Comparison of ENCODE assay signal across 8 cellular contexts in genomic region chr11:63766501-63767270, GRCh38. TPM values are rescaled to one million over a fixed set of nuclear protein-coding genes. Genes with fewer than 3 reads are reported as not detected.
A peak's percentile ranks its signal among the peaks of the same experiment; 100 is the strongest.
DNase-seq lines count a peak whose midpoint lies in the region; ATAC-seq and TF ChIP-seq lines count a peak whose summit lies in the region.

No MANE protein-coding gene starts in this region.

- no peaks in the 10 kb centered on the region for H3K36me3 ChIP-seq in lower lobe of right lung
- peaks cover 0 to 7% (median 4%) of the 10 kb centered on the region in 4 donors for H3K36me3 ChIP-seq in upper lobe of left lung

- no peak for TF ChIP-seq EP300 in upper lobe of left lung (IDR thresholded peaks at IDR 0.05)

- peaks cover 15% of the 10 kb centered on the region for H3K4me1 Mint-ChIP-seq in activated naive CD4-positive, alpha-beta T cell treated with anti-CD3 and anti-CD28 coated beads, Interleukin-2, amount 10 ng/mL, durations not matched to agents 7 days and 5 days

- H3K9me3 ChIP-seq in lower lobe of right lung: no peaks in the 10 kb centered on the region
- H3K9me3 ChIP-seq in upper lobe of left lung: no peaks in the 10 kb centered on the region

- peaks cover 35% of the 10 kb centered on the region for H3K27me3 Mint-ChIP-seq in activated naive CD4-positive, alpha-beta T cell treated with anti-CD3 and anti-CD28 coated beads, Interleukin-2, amount 10 ng/mL, durations not matched to agents 7 days and 5 days

- in situ Hi-C loops in astrocyte of the spinal cord (cut with HindIII; ENCODE audit: low sequenced_read_pairs): no loop called here

- H3K4me3 Mint-ChIP-seq in activated naive CD4-positive, alpha-beta T cell treated with anti-CD3 and anti-CD28 coated beads, Interleukin-2, amount 10 ng/mL, durations not matched to agents 7 days and 5 days: peak overlapping the region; percentile 89

- 64 to 78% methylated on average over 6 to 8 of the region's 8 CpGs for WGBS in upper lobe of left lung, 2 donors

- no peak overlapping the region for H3K27ac Mint-ChIP-seq in activated naive CD4-positive, alpha-beta T cell treated with anti-CD3 and anti-CD28 coated beads, Interleukin-2, amount 10 ng/mL, durations not matched to agents 7 days and 5 days
- peak overlapping the region in 1 of 2 donors; percentile 75 for H3K27ac Mint-ChIP-seq in activated naive CD4-positive, alpha-beta T cell treated with anti-CD3 and anti-CD28 coated beads, Interleukin-2, amount 50 U/mL, for 72 hours

- no peaks in the 10 kb centered on the region for H3K9me3 Mint-ChIP-seq in activated naive CD4-positive, alpha-beta T cell treated with anti-CD3 and anti-CD28 coated beads, Interleukin-2, amount 10 ng/mL, durations not matched to agents 7 days and 5 days
- no peaks in the 10 kb centered on the region for H3K9me3 Mint-ChIP-seq in activated naive CD4-positive, alpha-beta T cell treated with anti-CD3 and anti-CD28 coated beads, Interleukin-2, amount 50 U/mL, for 72 hours

- no peak for DNase-seq in activated naive CD4-positive, alpha-beta T cell treated with anti-CD3 and anti-CD28 coated beads, Interleukin-2, amount 10 ng/mL, durations not matched to agents 7 days and 5 days
- DNase-seq in activated naive CD4-positive, alpha-beta T cell treated with anti-CD3 and anti-CD28 coated beads, Interleukin-2, amount 50 U/mL, for 72 hours (ENCODE audit: low spot score in 2 of 2): no peak
- no peak for DNase-seq in astrocyte of the spinal cord (ENCODE audit: low read depth, low spot score)
- DNase-seq in lower lobe of right lung: no peak
- peak in 1 of 2 donors; percentile 61 for DNase-seq in upper lobe of left lung
- DNase-seq in COLO668 (lab: John Stamatoyannopoulos, UW; ENCODE audit: unreplicated experiment): no peak
- DNase-seq in DMS53 (lab: John Stamatoyannopoulos, UW): no peak
- no peak for DNase-seq in HT-29 (ENCODE audit: low spot score)

- no peak overlapping the region for H3K27ac ChIP-seq in lower lobe of right lung
- H3K27ac ChIP-seq in upper lobe of left lung: peak overlapping the region in 3 of 4 donors; percentile 69 to 90 (median 81)

- no peak for TF ChIP-seq CTCF in astrocyte of the spinal cord (IDR thresholded peaks at IDR 0.05; ENCODE audit: low read depth, low read length)
- TF ChIP-seq CTCF in lower lobe of right lung (IDR thresholded peaks at IDR 0.05): no peak
- no peak for TF ChIP-seq CTCF in upper lobe of left lung (IDR thresholded peaks at IDR 0.05)

- no peaks in the 10 kb centered on the region for H3K36me3 Mint-ChIP-seq in activated naive CD4-positive, alpha-beta T cell treated with anti-CD3 and anti-CD28 coated beads, Interleukin-2, amount 10 ng/mL, durations not matched to agents 7 days and 5 days
- peaks cover 0 to 6% of the 10 kb centered on the region in 2 donors for H3K36me3 Mint-ChIP-seq in activated naive CD4-positive, alpha-beta T cell treated with anti-CD3 and anti-CD28 coated beads, Interleukin-2, amount 50 U/mL, for 72 hours

- CTCF ChIA-PET in activated naive CD4-positive, alpha-beta T cell treated with anti-CD3 and anti-CD28 coated beads, Interleukin-2, amount 10 ng/mL, durations not matched to agents 7 days and 5 days (lab: Charles Lee): interaction anchor here (0.9 to 2.4 kb wide), 7 partner anchors 131 to 381 kb away, joined by 3 to 22 read pairs (median 4); no protein-coding TSS in a partner anchor

- no peak for ATAC-seq in activated naive CD4-positive, alpha-beta T cell treated with anti-CD3 and anti-CD28 coated beads, Interleukin-2, amount 50 U/mL, for 72 hours
- ATAC-seq in lower lobe of right lung (no peak), upper lobe of left lung (ENCODE audit: low FRiP score in 2 of 2) (no peak)

- H3K4me1 ChIP-seq in lower lobe of right lung (peaks cover 15% of the 10 kb centered on the region), upper lobe of left lung (peaks cover 12 to 58% (median 26%) of the 10 kb centered on the region in 4 donors)

- peak overlapping the region; percentile 89 for H3K4me3 ChIP-seq in astrocyte of the spinal cord (ENCODE audit: low read depth, low read length)
- H3K4me3 ChIP-seq in lower lobe of right lung: peak overlapping the region; percentile 80
- peak overlapping the region in 1 of 4 donors; percentile 97 for H3K4me3 ChIP-seq in upper lobe of left lung

- H3K27me3 ChIP-seq in lower lobe of right lung (ENCODE audit: low read depth) (no peaks in the 10 kb centered on the region), upper lobe of left lung (no peaks in the 10 kb centered on the region)

- TF ChIP-seq POLR2A in upper lobe of left lung (IDR thresholded peaks at IDR 0.05): no peak

- intact Hi-C loops in lower lobe of right lung (cut with DNase I): no loop called here

RNA-seq across cellular contexts. Expression of gene ZFTA, which starts 1.9 kb away (rescaled TPM):
- 1 to 10 TPM in 1 of 2 donors, under 1 TPM in 1; 0.16 to 2.2 TPM for total RNA-seq in activated naive CD4-positive, alpha-beta T cell treated with anti-CD3 and anti-CD28 coated beads, Interleukin-2, amount 50 U/mL, for 72 hours
- total RNA-seq in lower lobe of right lung (9.3 TPM), upper lobe of left lung (10 to 100 TPM in 3 of 6 donors, 1 to 10 TPM in 3; 6.1 to 13.1 (median 9.7) TPM)
- total RNA-seq in HT-29 (2014; rRNA removed; shearing (Covaris generic)): 22.1 and 35.2 TPM in 2 replicates

RNA-seq across cellular contexts. Expression of gene SPINDOC, which starts 46.6 kb away (rescaled TPM):
- total RNA-seq in activated naive CD4-positive, alpha-beta T cell treated with anti-CD3 and anti-CD28 coated beads, Interleukin-2, amount 50 U/mL, for 72 hours: 10 to 100 TPM; 30.8 to 39.0 TPM
- total RNA-seq in lower lobe of right lung (21.7 TPM), upper lobe of left lung (10 to 100 TPM in 5 of 6 donors, 1 to 10 TPM in 1; 9.0 to 22.5 (median 16.3) TPM)
- total RNA-seq in HT-29 (2014; rRNA removed; shearing (Covaris generic)): 37.6 and 44.9 TPM in 2 replicates
